Comparison of ENCODE assay signal across 8 cellular contexts in genomic region chr1:196608401-196609113, GRCh38. TPM values are rescaled to one million over a fixed set of nuclear protein-coding genes. Genes with fewer than 3 reads are reported as not detected.
A peak's percentile ranks its signal among the peaks of the same experiment; 100 is the strongest.
DNase-seq lines count a peak whose midpoint lies in the region; ATAC-seq and TF ChIP-seq lines count a peak whose summit lies in the region.

KCNT2 (minus strand) TSS chr1:196608440; CDS start chr1:196608309, 131 bp downstream.

- H3K4me1 ChIP-seq in fibroblast of lung (ENCODE audit: control insufficient read depth, extremely low read depth, insufficient read depth, low read length) (peaks cover 3% of the 10 kb centered on the region), mucosa of stomach (ENCODE audit: control insufficient read depth, insufficient read depth, low read length) (no peaks in the 10 kb centered on the region), uterus (peaks cover 0 to 9% of the 10 kb centered on the region in 2 donors)

- intact Hi-C loops in uterus (cut with DNase I; ENCODE audit: low total_unique reads) = no loop called here

- peak; percentile 83 for ATAC-seq in T-helper 17 cell
- no peak for ATAC-seq in HG03520 (IDR thresholded peaks at IDR 0.05; ENCODE audit: unreplicated experiment)

- H3K4me3 ChIP-seq in fibroblast of lung (replicated peaks in 1 of 4; ENCODE audit: control extremely low read depth in 1 of 4, insufficient read depth in 1 of 4, low read depth in 3 of 4, low read length in 4 of 4) = peak within 1 kb of the TSS; percentile 37 to 98 (median 66)
- peak within 1 kb of the TSS; percentile 34 for H3K4me3 ChIP-seq in mucosa of stomach (ENCODE audit: low read length)
- H3K4me3 ChIP-seq in uterus = peak within 1 kb of the TSS; percentile 30 to 56

- H3K9me3 ChIP-seq in T-helper 17 cell (ENCODE audit: control insufficient read depth, low read length, poor library complexity, severe bottlenecking) (peaks cover 3% of the 10 kb centered on the region), fibroblast of lung (ENCODE audit: control insufficient read depth, insufficient read depth, low read depth, low read length) (no peaks in the 10 kb centered on the region), mucosa of stomach (ENCODE audit: control insufficient read depth, low read length) (no peaks in the 10 kb centered on the region), uterus (no peaks in the 10 kb centered on the region)

- peaks cover 12% of the 10 kb centered on the region for H3K4me1 Mint-ChIP-seq in T-helper 17 cell

- H3K27me3 ChIP-seq in fibroblast of lung (ENCODE audit: control insufficient read depth, insufficient read depth, low read length) = no peaks in the 10 kb centered on the region
- no peaks in the 10 kb centered on the region for H3K27me3 ChIP-seq in mucosa of stomach (ENCODE audit: control insufficient read depth, insufficient read depth, low read length)
- no peaks in the 10 kb centered on the region for H3K27me3 ChIP-seq in uterus

- H2AFZ ChIP-seq in fibroblast of lung (ENCODE audit: low read length) = peak within 1 kb of the TSS; percentile 63

- H3K9ac ChIP-seq in fibroblast of lung (ENCODE audit: insufficient read depth, low read length) (no peak within 1 kb of the TSS), mucosa of stomach (ENCODE audit: low read length) (peak within 1 kb of the TSS; percentile 64)

- H3K79me2 ChIP-seq in fibroblast of lung (ENCODE audit: control insufficient read depth, insufficient read depth, low read length) = no peaks in the 10 kb centered on the region

- DNase-seq in DMS114 treated with DMSO at 0.1 percent for 48 hours (lab: John Stamatoyannopoulos, UW; ENCODE audit: unreplicated experiment) = peak; percentile 67
- peak; percentile 77 for DNase-seq in HuH-7 (ENCODE audit: low spot score)
- peak in 2 of 3 donors; percentile 9 to 11 for DNase-seq in T-helper 17 cell
- DNase-seq in fibroblast of lung (ENCODE audit: low read depth in 2 of 2) = peak; percentile 71 to 88
- peak; percentile 26 to 65 for DNase-seq in uterus
- DNase-seq in epidermal melanocyte (ENCODE audit: insufficient read length, low spot score) = no peak

- TF ChIP-seq CTCF in fibroblast of lung (conservative IDR thresholded peaks at IDR 0.05 in 1 of 2, IDR thresholded peaks at IDR 0.05 in 1 of 2; ENCODE audit: low read depth in 1 of 2, low read length in 2 of 2) = no peak
- no peak for TF ChIP-seq CTCF in uterus (IDR thresholded peaks at IDR 0.05)

- H3K36me3 Mint-ChIP-seq in T-helper 17 cell (ENCODE audit: low read depth) = peaks cover 3% of the 10 kb centered on the region

- peak within 1 kb of the TSS; percentile 88 for H3K4me2 ChIP-seq in fibroblast of lung (ENCODE audit: extremely low read depth, insufficient read depth, low read length)

- peaks cover 23% of the 10 kb centered on the region for H3K27me3 Mint-ChIP-seq in T-helper 17 cell

- no peaks in the 10 kb centered on the region for H3K36me3 ChIP-seq in fibroblast of lung (ENCODE audit: control insufficient read depth, insufficient read depth, low read length)
- no peaks in the 10 kb centered on the region for H3K36me3 ChIP-seq in mucosa of stomach (ENCODE audit: control insufficient read depth, insufficient read depth, low read length)
- no peaks in the 10 kb centered on the region for H3K36me3 ChIP-seq in uterus

- H3K4me3 Mint-ChIP-seq in T-helper 17 cell = peak within 1 kb of the TSS; percentile 93

- TF ChIP-seq POLR2A in uterus (IDR thresholded peaks at IDR 0.05) = no peak

- H3K27ac Mint-ChIP-seq in T-helper 17 cell = peak within 1 kb of the TSS; percentile 12

- H3K27ac ChIP-seq in fibroblast of lung (ENCODE audit: insufficient read depth, low read length) = no peak within 1 kb of the TSS
- H3K27ac ChIP-seq in uterus = peak within 1 kb of the TSS; percentile 33 to 62

- H4K20me1 ChIP-seq in fibroblast of lung (ENCODE audit: control insufficient read depth, extremely low read depth, insufficient read depth, low read length) = no peaks in the 10 kb centered on the region

RNA-seq across cellular contexts. Expression of gene KCNT2, which starts in this region (rescaled TPM):
- total RNA-seq in T-helper 17 cell (1 to 10 TPM in 1 of 2 donors, not detected in 1; 1.1 TPM), fibroblast of lung (6.4 and 8.1 TPM in 2 replicates), uterus (10 to 100 TPM in 1 of 4 donors, 1 to 10 TPM in 3; 2.3 to 20.5 (median 3.8) TPM)
- 0.87 and 0.96 TPM in 2 replicates for polyA plus RNA-seq in fibroblast of lung
- 0.58 and 0.59 TPM in 2 replicates for polyA plus RNA-seq in fibroblast of lung (2012)
- polyA minus RNA-seq in fibroblast of lung (ENCODE audit: low replicate concordance) = 1.0 and 1.1 TPM in 2 replicates
